35 cellular contexts compared by ENCODE assay signal in genomic region chr3:141081141-141081795, GRCh38. TPM values are rescaled to one million over a fixed set of nuclear protein-coding genes. Genes with fewer than 3 reads are reported as not detected.
DNase-seq lines count a peak whose midpoint lies in the region; ATAC-seq and TF ChIP-seq lines count a peak whose summit lies in the region.
"Had no signal": no experiment of that assay in that cellular context is flagged by ENCODE, and none has a peak within 500 bp of the region (broad histone marks: within the 10 kb centered on the region; RNA-seq: fewer than 3 reads in every experiment).

No MANE protein-coding gene starts in this region.

- peak overlapping the region; percentile 79 for H3K27ac Mint-ChIP-seq in progenitor cell of endocrine pancreas
- H3K27ac Mint-ChIP-seq: activated CD8-positive, alpha-beta T cell treated with anti-CD3 and anti-CD28 coated beads for 36 hours; activated naive CD4-positive, alpha-beta T cell treated with anti-CD3 and anti-CD28 coated beads, Interleukin-2, amount 50 U/mL, for 72 hours; activated T-helper 2 cell treated with anti-CD3 and anti-CD28 coated beads, Interferon-gamma antibody, Interleukin-2, Interleukin-4, amounts not matched to agents 10 μg/mL and 5 μg/mL and 100 μg/mL, durations not matched to agents 14 hours and 24 hours and 36 hours had no signal

- H3K4me3 ChIP-seq in HUES64 (ENCODE audit: low read length): no peak overlapping the region
- H3K4me3 ChIP-seq in ectodermal cell (ENCODE audit: insufficient read depth, low read depth, low read length): no peak overlapping the region
- H3K4me3 ChIP-seq in upper lobe of left lung: no peak overlapping the region
- H3K4me3 ChIP-seq: BLaER1 treated with 17β-estradiol and CSF1 and Interleukin-3, amounts not matched to agents 10 nM and 100 nM; breast epithelium; colonic mucosa; esophagus squamous epithelium; heart right ventricle; MG63; pancreas; suprapubic skin had no signal

- H3K27ac ChIP-seq in HUES64 (ENCODE audit: low read depth, low read length) (peak overlapping the region; percentile 69), ectodermal cell (ENCODE audit: insufficient read depth, low read depth, low read length, poor library complexity, severe bottlenecking) (peak overlapping the region; percentile 82), upper lobe of left lung (no peak overlapping the region)
- H3K27ac ChIP-seq: BLaER1 treated with 17β-estradiol and CSF1 and Interleukin-3, amounts not matched to agents 10 nM and 100 nM; breast epithelium; colonic mucosa; esophagus squamous epithelium; heart right ventricle; KMS-11; pancreas; suprapubic skin had no signal

- peaks cover 74% of the 10 kb centered on the region for H3K4me1 ChIP-seq in HUES64 (ENCODE audit: insufficient read depth, low read length)
- H3K4me1 ChIP-seq in ectodermal cell (ENCODE audit: control insufficient read depth, insufficient read depth, low read length): peaks cover 93% of the 10 kb centered on the region
- peaks cover 16 to 34% (median 25%) of the 10 kb centered on the region in 4 donors for H3K4me1 ChIP-seq in upper lobe of left lung
- H3K4me1 ChIP-seq: breast epithelium, colonic mucosa had no signal

- H3K4me3 Mint-ChIP-seq in progenitor cell of endocrine pancreas (ENCODE audit: low read depth): no peak overlapping the region
- H3K4me3 Mint-ChIP-seq: activated CD8-positive, alpha-beta T cell treated with anti-CD3 and anti-CD28 coated beads for 36 hours; naive thymus-derived CD4-positive, alpha-beta T cell had no signal

- H3K4me1 Mint-ChIP-seq in progenitor cell of endocrine pancreas (ENCODE audit: low read depth): peaks cover 64% of the 10 kb centered on the region

- H3K9me3 Mint-ChIP-seq in progenitor cell of endocrine pancreas (ENCODE audit: low read depth): no peaks in the 10 kb centered on the region
- H3K9me3 Mint-ChIP-seq: activated CD8-positive, alpha-beta T cell treated with anti-CD3 and anti-CD28 coated beads for 36 hours; activated naive CD4-positive, alpha-beta T cell treated with anti-CD3 and anti-CD28 coated beads, Interleukin-2, amount 50 U/mL, for 72 hours; activated T-helper 2 cell treated with anti-CD3 and anti-CD28 coated beads, Interferon-gamma antibody, Interleukin-2, Interleukin-4, amounts not matched to agents 10 μg/mL and 5 μg/mL and 100 μg/mL, durations not matched to agents 14 hours and 24 hours and 36 hours; naive thymus-derived CD4-positive, alpha-beta T cell had no signal

- TF ChIP-seq CTCF in progenitor cell of endocrine pancreas (IDR thresholded peaks at IDR 0.05; ENCODE audit: unreplicated experiment): no peak
- TF ChIP-seq CTCF in upper lobe of left lung (IDR thresholded peaks at IDR 0.05): no peak

- no peak for TF ChIP-seq EP300 in upper lobe of left lung (IDR thresholded peaks at IDR 0.05)

- WGBS in HUES64: 59% methylated on average over 10 of the region's 10 CpGs
- 54 to 58% methylated on average over 10 of the region's 10 CpGs for whole genome bisulfite sequencing in ectodermal cell, 2 experiments
- WGBS in upper lobe of left lung, 2 donors: 76 to 81% methylated on average over 10 of the region's 10 CpGs

- H3K36me3 Mint-ChIP-seq in progenitor cell of endocrine pancreas (ENCODE audit: insufficient read depth): no peaks in the 10 kb centered on the region
- H3K36me3 Mint-ChIP-seq: activated naive CD4-positive, alpha-beta T cell treated with anti-CD3 and anti-CD28 coated beads, Interleukin-2, amount 50 U/mL, for 72 hours; naive thymus-derived CD4-positive, alpha-beta T cell had no signal

- DNase-seq in left kidney (ENCODE audit: low read depth, low spot score) (peak; percentile 82), progenitor cell of endocrine pancreas (ENCODE audit: low spot score, unreplicated experiment) (no peak), left lobe of liver (ENCODE audit: low spot score) (no peak), upper lobe of left lung (no peak)
- no peak for DNase-seq in stimulated activated CD4-positive, alpha-beta T cell treated with anti-CD3 and anti-CD28 coated beads, Interleukin-2, amount 100 ng/mL, for 24 hours
- DNase-seq: activated CD8-positive, alpha-beta T cell treated with anti-CD3 and anti-CD28 coated beads for 36 hours; amygdala; colonic mucosa; COR-L47; DMS53; esophagus squamous epithelium; foreskin melanocyte; heart right ventricle; naive thymus-derived CD4-positive, alpha-beta T cell; NCI-H1105; NCI-H187; NCI-H446 treated with DMSO at 0.1 percent for 48 hours; NCI-H774; retina; SHP77 treated with DMSO at 0.1 percent for 48 hours; small intestine; stimulated activated naive CD4-positive, alpha-beta T cell treated with Interleukin-2 at 50 U/mL for 16 hours; T-helper 2 cell had no signal

- no peak for TF ChIP-seq POLR2A in upper lobe of left lung (IDR thresholded peaks at IDR 0.05)

- H3K27me3 Mint-ChIP-seq in progenitor cell of endocrine pancreas: no peaks in the 10 kb centered on the region

- H3K9ac ChIP-seq in HUES64 (ENCODE audit: low read depth, low read length): peak overlapping the region; percentile 12; the same call in 1 of the 2 replicates
- H3K9ac ChIP-seq: BLaER1 treated with 17β-estradiol and CSF1 and Interleukin-3, amounts not matched to agents 10 nM and 100 nM; KMS-11 had no signal

- H3K9me3 ChIP-seq in HUES64 (ENCODE audit: insufficient read depth, low read depth, low read length): no peaks in the 10 kb centered on the region
- H3K9me3 ChIP-seq in ectodermal cell (ENCODE audit: control insufficient read depth, low read length): no peaks in the 10 kb centered on the region
- no peaks in the 10 kb centered on the region for H3K9me3 ChIP-seq in upper lobe of left lung
- H3K9me3 ChIP-seq: BLaER1 treated with 17β-estradiol and CSF1 and Interleukin-3, amounts not matched to agents 10 nM and 100 nM; breast epithelium; colonic mucosa; esophagus squamous epithelium; heart right ventricle; MG63; pancreas; suprapubic skin had no signal

- no peak for ATAC-seq in esophagus mucosa
- ATAC-seq in left lobe of liver: no peak
- no peak for ATAC-seq in upper lobe of left lung (ENCODE audit: low FRiP score in 2 of 2)
- ATAC-seq: activated CD8-positive, alpha-beta T cell treated with anti-CD3 and anti-CD28 coated beads for 36 hours; activated naive CD4-positive, alpha-beta T cell treated with anti-CD3 and anti-CD28 coated beads, Interleukin-2, amount 50 U/mL, for 72 hours; heart right ventricle; naive thymus-derived CD4-positive, alpha-beta T cell; pancreas had no signal

- no peaks in the 10 kb centered on the region for H3K36me3 ChIP-seq in HUES64 (ENCODE audit: insufficient read depth, low read length)
- H3K36me3 ChIP-seq in ectodermal cell (ENCODE audit: control insufficient read depth, insufficient read depth, low read length): no peaks in the 10 kb centered on the region
- H3K36me3 ChIP-seq in upper lobe of left lung: no peaks in the 10 kb centered on the region
- H3K36me3 ChIP-seq: BLaER1 treated with 17β-estradiol and CSF1 and Interleukin-3, amounts not matched to agents 10 nM and 100 nM; breast epithelium; colonic mucosa; esophagus squamous epithelium; heart right ventricle; MG63; pancreas; suprapubic skin had no signal

- H3K27me3 ChIP-seq in HUES64 (ENCODE audit: insufficient read depth, low read length) (no peaks in the 10 kb centered on the region), ectodermal cell (ENCODE audit: control insufficient read depth, insufficient read depth, low read length, poor library complexity, severe bottlenecking) (no peaks in the 10 kb centered on the region), upper lobe of left lung (no peaks in the 10 kb centered on the region)
- H3K27me3 ChIP-seq: BLaER1 treated with 17β-estradiol and CSF1 and Interleukin-3, amounts not matched to agents 10 nM and 100 nM; breast epithelium; colonic mucosa; heart right ventricle; MG63; pancreas; suprapubic skin had no signal

RNA-seq across cellular contexts. Expression of gene SPSB4, which starts 30.1 kb away (rescaled TPM):
- polyA plus RNA-seq in HUES64 (2013, experiment 1 of 2): 21.0 TPM
- polyA plus RNA-seq in HUES64 (2013, experiment 2 of 2): 20.6 TPM
- polyA plus RNA-seq in ectodermal cell (2013, experiment 1 of 4): 45.8 TPM
- polyA plus RNA-seq in ectodermal cell (2013, experiment 2 of 4): 43.3 TPM
- 22.8 TPM for polyA plus RNA-seq in ectodermal cell (2013, experiment 3 of 4)
- 25.9 TPM for polyA plus RNA-seq in ectodermal cell (2013, experiment 4 of 4)
- total RNA-seq in progenitor cell of endocrine pancreas: 9.5 and 12.7 TPM in 2 replicates
- total RNA-seq in esophagus mucosa: not detected
- 0.35 TPM for total RNA-seq in left lobe of liver
- 1 to 10 TPM in 3 of 6 donors, under 1 TPM in 2, not detected in 1; 0.29 to 4.2 (median 1.1) TPM for total RNA-seq in upper lobe of left lung
- total RNA-seq: activated CD8-positive, alpha-beta T cell treated with anti-CD3 and anti-CD28 coated beads for 36 hours; activated naive CD4-positive, alpha-beta T cell treated with anti-CD3 and anti-CD28 coated beads, Interleukin-2, amount 50 U/mL, for 72 hours; activated T-helper 2 cell treated with anti-CD3 and anti-CD28 coated beads, Interferon-gamma antibody, Interleukin-2, Interleukin-4, amounts not matched to agents 10 μg/mL and 5 μg/mL and 100 μg/mL, durations not matched to agents 14 hours and 24 hours and 36 hours; colonic mucosa; esophagus squamous epithelium; HT1080; naive thymus-derived CD4-positive, alpha-beta T cell had no signal
- polyA plus RNA-seq: naive thymus-derived CD4-positive, alpha-beta T cell had no signal

Comparison
In these comparisons a context has a peak if more than half of its experiments do, and no peak if none do; other contexts are left out.
1. H3K27ac ChIP-seq: peak in HUES64 (single experiment) and ectodermal cell (single experiment); none in upper lobe of left lung (0 of 4).